In genomic region chr1:23483327-23484252, GRCh38 we compare ENCODE assay signal across 8 cellular contexts. TPM values are rescaled to one million over a fixed set of nuclear protein-coding genes. Genes with fewer than 3 reads are reported as not detected.
DNase-seq lines count a peak whose midpoint lies in the region; ATAC-seq and TF ChIP-seq lines count a peak whose summit lies in the region.

Gene ASAP3, minus strand, starts transcription at chr1:23484179. Its CDS starts 46 bp downstream, at chr1:23484133.

- H2AFZ ChIP-seq in Karpas-422 (ENCODE audit: low read length): peak within 1 kb of the TSS; percentile 86; the same call in 1 of the 2 replicates

- no peaks in the 10 kb centered on the region for H3K79me2 ChIP-seq in Karpas-422 (ENCODE audit: low read length)

- peaks cover 66% of the 10 kb centered on the region for H3K27me3 Mint-ChIP-seq in activated naive CD8-positive, alpha-beta T cell treated with anti-CD3 and anti-CD28 coated beads, Interleukin-2, amount 10 ng/mL, durations not matched to agents 7 days and 5 days

- H3K36me3 Mint-ChIP-seq in activated naive CD8-positive, alpha-beta T cell treated with anti-CD3 and anti-CD28 coated beads, Interleukin-2, amount 10 ng/mL, durations not matched to agents 7 days and 5 days: no peaks in the 10 kb centered on the region

- H3K4me1 ChIP-seq in Karpas-422 (ENCODE audit: low read length): peaks cover 24% of the 10 kb centered on the region

- H3K27me3 ChIP-seq in GM06990 (replicated peaks; ENCODE audit: control insufficient read depth, insufficient read depth, low read length): peaks cover 4% of the 10 kb centered on the region
- no peaks in the 10 kb centered on the region for H3K27me3 ChIP-seq in Karpas-422 (ENCODE audit: low read length)

- no peak for DNase-seq in GM06990 (ENCODE audit: extremely low read depth, insufficient read length)
- DNase-seq in Karpas-422: no peak
- DNase-seq in activated naive CD8-positive, alpha-beta T cell treated with anti-CD3 and anti-CD28 coated beads, Interleukin-2, amount 10 ng/mL, durations not matched to agents 7 days and 5 days: no peak
- DNase-seq in left cardiac atrium: peak; percentile 58
- DNase-seq in posterior vena cava (ENCODE audit: low spot score): no peak
- DNase-seq in DMS153 treated with DMSO at 0.1 percent for 48 hours (lab: John Stamatoyannopoulos, UW; ENCODE audit: unreplicated experiment): no peak
- no peak for DNase-seq in NCI-H146 (lab: John Stamatoyannopoulos, UW)

- TF ChIP-seq CTCF in GM06990 (IDR thresholded peaks at IDR 0.05; ENCODE audit: insufficient read depth, low read length, poor library complexity, severe bottlenecking): peak; percentile 4

- no peaks in the 10 kb centered on the region for H3K9me3 ChIP-seq in Karpas-422 (ENCODE audit: low read length)

- H4K20me1 ChIP-seq in Karpas-422 (ENCODE audit: insufficient read depth, low read depth, low read length): no peaks in the 10 kb centered on the region

- peak within 1 kb of the TSS; percentile 93 for H3K4me3 Mint-ChIP-seq in activated naive CD8-positive, alpha-beta T cell treated with anti-CD3 and anti-CD28 coated beads, Interleukin-2, amount 10 ng/mL, durations not matched to agents 7 days and 5 days

- peaks cover 14% of the 10 kb centered on the region for H3K4me1 Mint-ChIP-seq in activated naive CD8-positive, alpha-beta T cell treated with anti-CD3 and anti-CD28 coated beads, Interleukin-2, amount 10 ng/mL, durations not matched to agents 7 days and 5 days

- no peak within 1 kb of the TSS for H3K27ac ChIP-seq in Karpas-422 (ENCODE audit: low read length)

- H3K4me3 ChIP-seq in GM06990 (replicated peaks; ENCODE audit: low read depth, low read length) (peak within 1 kb of the TSS; percentile 66), Karpas-422 (ENCODE audit: low read length) (peak within 1 kb of the TSS; percentile 64; the same call in 1 of the 2 replicates)

- H3K4me2 ChIP-seq in Karpas-422 (ENCODE audit: low read depth, low read length, poor library complexity, severe bottlenecking): peak within 1 kb of the TSS; percentile 69

- peak; percentile 44 for ATAC-seq in activated naive CD8-positive, alpha-beta T cell treated with anti-CD3 and anti-CD28 coated beads, Interleukin-2, amount 10 ng/mL, durations not matched to agents 7 days and 5 days (ENCODE audit: low read depth)
- ATAC-seq in left cardiac atrium (peak; percentile 4 to 6), HG03565 (IDR thresholded peaks at IDR 0.05; ENCODE audit: unreplicated experiment) (no peak)

- POLR2A ChIA-PET in activated naive CD8-positive, alpha-beta T cell treated with anti-CD3 and anti-CD28 coated beads, Interleukin-2, amount 10 ng/mL, durations not matched to agents 7 days and 5 days (lab: Charles Lee): interaction anchor here (1.1 to 1.7 kb wide), 3 partner anchors 41 to 139 kb away, joined by 3 to 9 read pairs (median 4); partner anchors contain the start of genes E2F2 and HNRNPR

- intact Hi-C loops in left cardiac atrium (cut with DNase I) (no loop called here), posterior vena cava (cut with DNase I) (no loop called here)

- no peaks in the 10 kb centered on the region for H3K9me3 Mint-ChIP-seq in activated naive CD8-positive, alpha-beta T cell treated with anti-CD3 and anti-CD28 coated beads, Interleukin-2, amount 10 ng/mL, durations not matched to agents 7 days and 5 days

- H3K36me3 ChIP-seq in GM06990 (ENCODE audit: control insufficient read depth, insufficient read depth, low read length) (no peaks in the 10 kb centered on the region), Karpas-422 (ENCODE audit: insufficient read depth, low read length) (no peaks in the 10 kb centered on the region)

- H3K9ac ChIP-seq in Karpas-422 (ENCODE audit: low read length): peak within 1 kb of the TSS; percentile 64

- no peaks in the 10 kb centered on the region for H3K9me2 ChIP-seq in Karpas-422 (replicated peaks; ENCODE audit: insufficient read depth, low read length)

- H3K27ac Mint-ChIP-seq in activated naive CD8-positive, alpha-beta T cell treated with anti-CD3 and anti-CD28 coated beads, Interleukin-2, amount 10 ng/mL, durations not matched to agents 7 days and 5 days: peak within 1 kb of the TSS; percentile 81

RNA-seq across cellular contexts. Expression of gene ASAP3, which starts in this region (rescaled TPM):
- total RNA-seq in Karpas-422 (2014; rRNA removed; shearing (Covaris generic); ENCODE audit: low replicate concordance): 0.60 and 0.61 TPM in 2 replicates
- 1 to 10 TPM in 1 of 2 experiments, under 1 TPM in 1; 0.50 to 1.3 TPM for total RNA-seq in activated naive CD8-positive, alpha-beta T cell treated with anti-CD3 and anti-CD28 coated beads, Interleukin-2, amount 10 ng/mL, durations not matched to agents 7 days and 5 days
- total RNA-seq in left cardiac atrium (10 to 100 TPM; 36.4 to 39.9 TPM), posterior vena cava (10 to 100 TPM; 37.8 to 51.4 TPM)

Comparison
In these comparisons a context has a peak if more than half of its experiments do, and no peak if none do; other contexts are left out.
1. RNA of gene ASAP3 (total RNA-seq): 37.8 to 51.4 TPM in posterior vena cava and 36.4 to 39.9 TPM in left cardiac atrium; 0.50 to 1.3 TPM in activated naive CD8-positive, alpha-beta T cell treated with anti-CD3 and anti-CD28 coated beads, Interleukin-2, amount 10 ng/mL, durations not matched to agents 7 days and 5 days and 0.60 to 0.61 TPM in Karpas-422; every median in the first group is over 10 times any median in the second.